ENCODE assay signal across 22 cellular contexts in the genomic region with DNA sequence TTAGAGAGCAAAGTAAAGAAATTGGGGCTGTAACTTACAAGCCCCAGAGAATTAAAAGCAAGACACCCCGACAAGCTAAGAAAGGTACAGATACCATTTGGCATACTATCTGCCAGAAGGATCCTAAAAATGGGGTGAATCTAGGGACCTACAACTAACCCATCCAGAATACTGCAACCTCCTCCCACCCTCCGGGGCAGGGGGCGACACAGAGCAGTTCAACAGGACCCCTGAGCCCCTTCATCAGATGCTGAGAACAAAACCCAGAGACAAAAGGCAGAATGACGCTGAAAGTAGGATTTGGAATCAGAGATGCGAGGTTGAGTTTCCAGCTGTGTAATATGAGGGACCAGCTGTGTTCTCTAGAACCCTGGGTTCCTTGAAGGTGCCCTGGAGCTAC.
DNase-seq lines count a peak whose midpoint lies in the region; TF ChIP-seq lines count a peak whose summit lies in the region.
"Had no signal": no experiment of that assay in that cellular context is flagged by ENCODE, and none has a peak within 500 bp of the region (broad histone marks: within the 10 kb centered on the region; RNA-seq: fewer than 3 reads in every experiment).

No MANE protein-coding gene starts in this region.

- H3K4me1 Mint-ChIP-seq in endothelial cell (ENCODE audit: unreplicated experiment): peaks cover 27% of the 10 kb centered on the region
- H3K4me1 Mint-ChIP-seq in osteocyte (ENCODE audit: unreplicated experiment): peaks cover 71% of the 10 kb centered on the region
- H3K4me1 Mint-ChIP-seq: activated CD8-positive, alpha-beta memory T cell treated with anti-CD3 and anti-CD28 coated beads, Interleukin-2, amount 10 ng/mL, durations not matched to agents 7 days and 5 days had no signal

- H3K27me3 Mint-ChIP-seq in endothelial cell (ENCODE audit: unreplicated experiment): no peaks in the 10 kb centered on the region
- no peaks in the 10 kb centered on the region for H3K27me3 Mint-ChIP-seq in osteocyte (ENCODE audit: unreplicated experiment)

- no peaks in the 10 kb centered on the region for H3K79me2 ChIP-seq in OCI-LY3 (ENCODE audit: low read length)

- peaks cover 19% of the 10 kb centered on the region for H3K4me1 ChIP-seq in OCI-LY3 (ENCODE audit: low read length)
- H3K4me1 ChIP-seq: spleen had no signal

- no peak overlapping the region for H3K4me3 ChIP-seq in OCI-LY3 (ENCODE audit: low read length)
- H3K4me3 ChIP-seq: BLaER1 treated with 17β-estradiol and CSF1 and Interleukin-3, amounts not matched to agents 10 nM and 100 nM; lung; SJCRH30; spleen; upper lobe of left lung had no signal

- TF ChIP-seq CTCF in OCI-LY3 (IDR thresholded peaks at IDR 0.05; ENCODE audit: low read depth, low read length): 0 out of 2 replicates have a peak, but pooled peaks have one; percentile 10
- TF ChIP-seq CTCF in endothelial cell (IDR thresholded peaks at IDR 0.05; ENCODE audit: unreplicated experiment): no peak
- no peak for TF ChIP-seq CTCF in osteocyte (IDR thresholded peaks at IDR 0.05)

- no peak overlapping the region for H3K27ac ChIP-seq in OCI-LY3 (ENCODE audit: low read length)
- H3K27ac ChIP-seq: BLaER1 treated with 17β-estradiol and CSF1 and Interleukin-3, amounts not matched to agents 10 nM and 100 nM; foreskin keratinocyte; SJCRH30; spleen had no signal

- H3K4me2 ChIP-seq in OCI-LY3 (ENCODE audit: low read length): no peak overlapping the region

- intact Hi-C loops in head of caudate nucleus (cut with DNase I): no loop called here

- H3K9me3 Mint-ChIP-seq in endothelial cell (ENCODE audit: unreplicated experiment): no peaks in the 10 kb centered on the region
- H3K9me3 Mint-ChIP-seq in osteocyte (ENCODE audit: unreplicated experiment): no peaks in the 10 kb centered on the region
- H3K9me3 Mint-ChIP-seq: naive thymus-derived CD8-positive, alpha-beta T cell; T-helper 2 cell treated with Interferon-gamma antibody and Interleukin-4, amounts not matched to agents 5 μg/mL and 100 μg/mL, for 36 hours had no signal

- H3K9ac ChIP-seq in OCI-LY3 (ENCODE audit: low read length): no peak overlapping the region
- H3K9ac ChIP-seq: BLaER1 treated with 17β-estradiol and CSF1 and Interleukin-3, amounts not matched to agents 10 nM and 100 nM had no signal

- H3K27ac Mint-ChIP-seq in endothelial cell (ENCODE audit: unreplicated experiment) (no peak overlapping the region), osteocyte (ENCODE audit: unreplicated experiment) (peak overlapping the region; percentile 97)
- H3K27ac Mint-ChIP-seq: activated CD8-positive, alpha-beta memory T cell treated with anti-CD3 and anti-CD28 coated beads, Interleukin-2, amount 10 ng/mL, durations not matched to agents 7 days and 5 days; naive thymus-derived CD8-positive, alpha-beta T cell; T-helper 2 cell treated with Interferon-gamma antibody and Interleukin-4, amounts not matched to agents 5 μg/mL and 100 μg/mL, for 36 hours had no signal

- H3K9me3 ChIP-seq in OCI-LY3 (ENCODE audit: insufficient read depth, low read length): no peaks in the 10 kb centered on the region
- H3K9me3 ChIP-seq: BLaER1 treated with 17β-estradiol and CSF1 and Interleukin-3, amounts not matched to agents 10 nM and 100 nM; SJCRH30; spleen; upper lobe of left lung had no signal

- H3K4me3 Mint-ChIP-seq in endothelial cell (ENCODE audit: unreplicated experiment) (no peak overlapping the region), osteocyte (ENCODE audit: unreplicated experiment) (no peak overlapping the region)
- H3K4me3 Mint-ChIP-seq: activated CD8-positive, alpha-beta memory T cell treated with anti-CD3 and anti-CD28 coated beads, Interleukin-2, amount 10 ng/mL, durations not matched to agents 7 days and 5 days; naive thymus-derived CD8-positive, alpha-beta T cell; T-helper 2 cell treated with Interferon-gamma antibody and Interleukin-4, amounts not matched to agents 5 μg/mL and 100 μg/mL, for 36 hours had no signal

- DNase-seq in NCI-H1092 treated with DMSO at 0.1 percent for 48 hours (lab: John Stamatoyannopoulos, UW) (peak; percentile 18), NCI-H1092 (lab: John Stamatoyannopoulos, UW) (no peak), endothelial cell (ENCODE audit: low spot score) (peak; percentile 25), osteocyte (ENCODE audit: extremely low spot score, unreplicated experiment) (no peak), head of caudate nucleus (no peak), medulla oblongata (ENCODE audit: extremely low spot score) (no peak), superior temporal gyrus (ENCODE audit: extremely low spot score) (no peak)
- DNase-seq: activated CD4-positive, CD25-positive, alpha-beta regulatory T cell treated with anti-CD3 and anti-CD28 coated beads, Interleukin-2, amount 50 U/mL, for 72 hours; activated CD8-positive, alpha-beta memory T cell treated with anti-CD3 and anti-CD28 coated beads, Interleukin-2, amount 10 ng/mL, durations not matched to agents 7 days and 5 days; activated gamma-delta T cell; foreskin keratinocyte; HCEC 1CT; KG1; naive thymus-derived CD8-positive, alpha-beta T cell; NCI-H1105; spleen; upper lobe of left lung had no signal

- no peaks in the 10 kb centered on the region for H3K27me3 ChIP-seq in OCI-LY3 (ENCODE audit: low read depth, low read length)
- H3K27me3 ChIP-seq: foreskin keratinocyte, SJCRH30, upper lobe of left lung had no signal

- no peaks in the 10 kb centered on the region for H3K36me3 ChIP-seq in OCI-LY3 (replicated peaks; ENCODE audit: low read depth, low read length)
- H3K36me3 ChIP-seq: BLaER1 treated with 17β-estradiol and CSF1 and Interleukin-3, amounts not matched to agents 10 nM and 100 nM; SJCRH30; spleen; upper lobe of left lung had no signal

- no peak overlapping the region for H2AFZ ChIP-seq in OCI-LY3 (ENCODE audit: low read depth, low read length)

- no peaks in the 10 kb centered on the region for H4K20me1 ChIP-seq in OCI-LY3 (ENCODE audit: insufficient read depth, low read length)
- H4K20me1 ChIP-seq: BLaER1 treated with 17β-estradiol and CSF1 and Interleukin-3, amounts not matched to agents 10 nM and 100 nM had no signal

- H3K36me3 Mint-ChIP-seq in endothelial cell (ENCODE audit: low read depth, unreplicated experiment) (no peaks in the 10 kb centered on the region), osteocyte (ENCODE audit: unreplicated experiment) (peaks cover 6% of the 10 kb centered on the region)
- H3K36me3 Mint-ChIP-seq: activated CD8-positive, alpha-beta memory T cell treated with anti-CD3 and anti-CD28 coated beads, Interleukin-2, amount 10 ng/mL, durations not matched to agents 7 days and 5 days; naive thymus-derived CD8-positive, alpha-beta T cell had no signal

Comparison
In these comparisons a context has a peak if more than half of its experiments do, and no peak if none do; other contexts are left out.
1. DNase-seq: peak in NCI-H1092 treated with DMSO at 0.1 percent for 48 hours (single experiment) and endothelial cell (single experiment); none in NCI-H1092 (single experiment), osteocyte (single experiment), head of caudate nucleus (0 of 42), medulla oblongata (single experiment) and superior temporal gyrus (single experiment).